Comparison of ENCODE assay signal across 9 cellular contexts in the genomic region with DNA sequence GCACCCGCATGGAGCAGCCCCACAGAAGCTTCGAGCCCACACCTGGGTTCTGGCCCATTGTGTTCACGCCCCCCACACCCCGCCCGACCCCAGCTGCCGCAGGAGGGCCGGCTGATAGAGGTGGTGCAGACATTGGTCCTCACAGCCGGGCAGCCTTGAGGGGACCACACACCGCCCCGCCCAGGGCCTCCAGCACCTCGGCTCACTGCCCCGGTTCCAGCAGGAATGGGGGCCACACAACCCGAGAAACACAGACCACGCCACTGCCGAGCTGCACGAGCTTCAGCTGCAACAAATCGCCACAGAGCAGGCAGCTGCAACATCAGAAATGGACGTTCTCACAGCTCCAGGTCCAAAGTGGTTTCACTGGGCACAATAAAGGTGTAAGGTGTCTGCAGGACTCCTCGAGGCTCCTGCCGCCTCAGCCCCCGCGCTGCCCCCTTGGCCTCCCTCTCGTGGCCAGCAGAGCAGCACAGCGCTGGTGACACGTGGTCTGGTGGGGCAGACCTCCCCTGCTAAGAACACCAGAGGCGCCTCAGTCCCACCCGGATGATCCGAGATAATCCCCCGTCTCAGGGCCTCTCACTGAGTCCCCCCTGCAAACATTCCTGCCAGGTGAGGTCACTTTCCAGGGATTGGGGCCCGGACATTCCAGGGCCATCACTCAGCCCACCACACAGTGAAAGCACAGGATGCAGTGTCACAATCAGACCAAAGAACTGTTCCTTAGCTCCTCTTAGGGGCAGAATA.
DNase-seq lines count a peak whose midpoint lies in the region; ATAC-seq, FAIRE-seq and TF ChIP-seq lines count a peak whose summit lies in the region.
"Had no signal": no experiment of that assay in that cellular context is flagged by ENCODE, and none has a peak within 500 bp of the region (broad histone marks: within the 10 kb centered on the region; RNA-seq: fewer than 3 reads in every experiment).

No MANE protein-coding gene starts in this region.

- H3K36me3 ChIP-seq in Panc1 (ENCODE audit: control insufficient read depth, insufficient read depth, low read length) (no peaks in the 10 kb centered on the region), trophoblast cell (ENCODE audit: control insufficient read depth in 1 of 2, insufficient read depth in 2 of 2, low read length in 2 of 2) (no peaks in the 10 kb centered on the region)
- no peaks in the 10 kb centered on the region for H3K36me3 ChIP-seq in effector memory CD4-positive, alpha-beta T cell (ENCODE audit: control insufficient read depth, insufficient read depth, low read length)

- H3K9me3 ChIP-seq in Panc1 (ENCODE audit: control insufficient read depth, insufficient read depth, low read depth, low read length) (no peaks in the 10 kb centered on the region), trophoblast cell (ENCODE audit: insufficient read depth, low read depth, low read length) (no peaks in the 10 kb centered on the region)
- H3K9me3 ChIP-seq in effector memory CD4-positive, alpha-beta T cell (ENCODE audit: control insufficient read depth, low read length): no peaks in the 10 kb centered on the region

- peak overlapping the region; percentile 92 for H2BK5ac ChIP-seq in trophoblast cell (ENCODE audit: low read depth, low read length, poor library complexity)

- peak overlapping the region; percentile 55 for H3K4me2 ChIP-seq in trophoblast cell (ENCODE audit: low read length)

- no peak for FAIRE-seq in D721Med (lab: Jason Lieb, UNC)
- FAIRE-seq: GM18507 had no signal

- no peak overlapping the region for H3K23ac ChIP-seq in trophoblast cell (ENCODE audit: low read length)

- H2AFZ ChIP-seq in trophoblast cell (ENCODE audit: insufficient read depth, low read length, poor library complexity): peak overlapping the region; percentile 40

- H3K18ac ChIP-seq in trophoblast cell (ENCODE audit: low read length): peak overlapping the region; percentile 79

- no peaks in the 10 kb centered on the region for H3K9me3 Mint-ChIP-seq in immature natural killer cell

- BruUV-seq in Panc1 (replicated peaks; lab: Mats Ljungman, UMichigan): no TSS peak

- H3K79me1 ChIP-seq in trophoblast cell (ENCODE audit: low read length): peaks cover 26% of the 10 kb centered on the region

- peak overlapping the region; percentile 92 for H2BK120ac ChIP-seq in trophoblast cell (ENCODE audit: insufficient read depth, low read length, poor library complexity)

- H3K36me3 Mint-ChIP-seq in immature natural killer cell: no peaks in the 10 kb centered on the region

- H4K8ac ChIP-seq in trophoblast cell (ENCODE audit: low read depth, low read length): peak overlapping the region; percentile 75

- H3K4me3 ChIP-seq in Panc1 (ENCODE audit: low read depth in 2 of 2, low read length in 2 of 2) (no peak overlapping the region), fibroblast of pulmonary artery (replicated peaks; ENCODE audit: low read depth, low read length) (no peak overlapping the region), trophoblast cell (ENCODE audit: low read depth, low read length) (no peak overlapping the region)
- H3K4me3 ChIP-seq in effector memory CD4-positive, alpha-beta T cell (ENCODE audit: insufficient read depth, low read depth, low read length, poor library complexity, severe bottlenecking): no peak overlapping the region

- no peaks in the 10 kb centered on the region for H3K27me3 ChIP-seq in Panc1 (ENCODE audit: control insufficient read depth, insufficient read depth, low read length)
- no peaks in the 10 kb centered on the region for H3K27me3 ChIP-seq in trophoblast cell (ENCODE audit: insufficient read depth, low read length)
- H3K27me3 ChIP-seq in effector memory CD4-positive, alpha-beta T cell (replicated peaks; ENCODE audit: control insufficient read depth, insufficient read depth, low read length, poor library complexity, severe bottlenecking): peaks cover 2% of the 10 kb centered on the region

- no peak overlapping the region for H3K9ac ChIP-seq in trophoblast cell (ENCODE audit: low read length)

- peak overlapping the region; percentile 30 for H4K12ac ChIP-seq in trophoblast cell (ENCODE audit: low read depth, low read length)

- no peaks in the 10 kb centered on the region for H3K4me1 Mint-ChIP-seq in immature natural killer cell

- ATAC-seq in Panc1: peak; percentile 90

- peak overlapping the region; percentile 86 for H3K14ac ChIP-seq in trophoblast cell (ENCODE audit: low read length)

- DNase-seq in D721Med (ENCODE audit: insufficient read length, low spot score): peak; percentile 88
- peak; percentile 68 for DNase-seq in Panc1 (ENCODE audit: low read depth, low spot score)
- peak; percentile 89 for DNase-seq in fibroblast of pulmonary artery (ENCODE audit: low read depth)
- DNase-seq in trophoblast cell: peak; percentile 68 to 77
- no peak for DNase-seq in foreskin melanocyte
- no peak for DNase-seq in immature natural killer cell
- DNase-seq in Kasumi-1 (lab: John Stamatoyannopoulos, UW): no peak
- DNase-seq in effector memory CD4-positive, alpha-beta T cell: no peak

- intact Hi-C loops in Panc1 (cut with micrococcal nuclease; ENCODE audit: unreplicated experiment): no loop called here

- TF ChIP-seq CTCF in D721Med (IDR thresholded peaks at IDR 0.05; ENCODE audit: insufficient read depth, missing control alignments): peak; percentile 8
- TF ChIP-seq CTCF in Panc1 (IDR thresholded peaks at IDR 0.05): no peak
- no peak for TF ChIP-seq CTCF in fibroblast of pulmonary artery (IDR thresholded peaks at IDR 0.05; ENCODE audit: low read length, missing control alignments)

- H2AK5ac ChIP-seq in trophoblast cell (ENCODE audit: low read length): peak overlapping the region; percentile 51

- CTCF ChIA-PET in Panc1 (lab: Charles Lee): no interaction called here

- no peak overlapping the region for H3K27ac ChIP-seq in Panc1 (ENCODE audit: low read length)
- peak overlapping the region; percentile 96 for H3K27ac ChIP-seq in trophoblast cell (ENCODE audit: low read depth, low read length)
- H3K27ac ChIP-seq in effector memory CD4-positive, alpha-beta T cell (ENCODE audit: insufficient read depth, low read length, poor library complexity, severe bottlenecking): no peak overlapping the region

- peaks cover 9% of the 10 kb centered on the region for H3K79me2 ChIP-seq in trophoblast cell (ENCODE audit: control insufficient read depth, insufficient read depth, low read length, poor library complexity)

- peak overlapping the region; percentile 95 for H2BK12ac ChIP-seq in trophoblast cell (ENCODE audit: low read length)

- H3K27me3 Mint-ChIP-seq in immature natural killer cell (ENCODE audit: low read depth in 3 of 3): peaks cover 5 to 10% (median 6%) of the 10 kb centered on the region in 3 donors

- POLR2A ChIA-PET in Panc1 (lab: Charles Lee): no interaction called here

- no peak overlapping the region for H3K27ac Mint-ChIP-seq in immature natural killer cell

- H3K4me1 ChIP-seq in Panc1 (ENCODE audit: control insufficient read depth, insufficient read depth, low read length) (peaks cover 7% of the 10 kb centered on the region), trophoblast cell (ENCODE audit: control insufficient read depth in 1 of 2, insufficient read depth in 2 of 2, low read length in 2 of 2) (peaks cover 21 to 27% of the 10 kb centered on the region in 2 experiments)
- no peaks in the 10 kb centered on the region for H3K4me1 ChIP-seq in effector memory CD4-positive, alpha-beta T cell (ENCODE audit: control insufficient read depth, insufficient read depth, low read length, poor library complexity, severe bottlenecking)

- H3K4me3 Mint-ChIP-seq in immature natural killer cell: no peak overlapping the region

- peak overlapping the region; percentile 55 for H3K4ac ChIP-seq in trophoblast cell (ENCODE audit: low read depth, low read length)

- peak overlapping the region; percentile 94 for H4K91ac ChIP-seq in trophoblast cell (ENCODE audit: low read depth, low read length)

- in situ Hi-C loops in Panc1 (cut with HindIII; ENCODE audit: low pct_unique_long_range_greater_than_20kb, low sequenced_read_pairs): no loop called here

- no CpG with 5 or more reads among the region's 30 CpGs for WGBS in trophoblast cell (ENCODE audit: extremely low coverage, insufficient coverage, insufficient read length)

Comparison
In these comparisons a context has a peak if more than half of its experiments do, and no peak if none do; other contexts are left out.
1. DNase-seq: peak in D721Med (single experiment), Panc1 (single experiment), fibroblast of pulmonary artery (single experiment) and trophoblast cell (2 of 2); none in foreskin melanocyte (single experiment), immature natural killer cell (0 of 3), Kasumi-1 (0 of 2) and effector memory CD4-positive, alpha-beta T cell (0 of 3).